2 cellular contexts compared by ENCODE assay signal in genomic region chr1:1239624-1240347, GRCh38.
A peak's percentile ranks its signal among the peaks of the same experiment; 100 is the strongest.
TF ChIP-seq lines count a peak whose summit lies in the region.

No MANE protein-coding gene starts in this region.

TF ChIP-seq in A549, 52 proteins besides CTCF, POLR2A, EP300 and RAD21:
- TF ChIP-seq PHF8 (IDR thresholded peaks at IDR 0.05; ENCODE audit: borderline replicate concordance, low read depth) (no peak), BHLHE40 (IDR thresholded peaks at IDR 0.05; ENCODE audit: low read depth, low read length) (no peak), BCL3 (IDR thresholded peaks at IDR 0.05) (no peak), PBX3 (IDR thresholded peaks at IDR 0.05) (no peak), NR3C1 (IDR thresholded peaks at IDR 0.05) (no peak), HES2 (IDR thresholded peaks at IDR 0.05) (no peak), CHD4 (IDR thresholded peaks at IDR 0.05; ENCODE audit: borderline replicate concordance) (no peak), HEYL (CRISPR knock-in tag; IDR thresholded peaks at IDR 0.05) (no peak), SMC3 (IDR thresholded peaks at IDR 0.05) (no peak), POLR2AphosphoS2 (conservative IDR thresholded peaks at IDR 0.05; ENCODE audit: low read length) (no peak), CEBPB (IDR thresholded peaks at IDR 0.05) (no peak), HOXB13 (CRISPR knock-in tag; IDR thresholded peaks at IDR 0.05; ENCODE audit: low read depth) (no peak), EHF (CRISPR knock-in tag; IDR thresholded peaks at IDR 0.05) (no peak), ELK1 (IDR thresholded peaks at IDR 0.05; ENCODE audit: low read depth, low read length) (no peak)

TF ChIP-seq in HepG2, 621 proteins besides CTCF, POLR2A, EP300 and RAD21 (continues in another document):
- TF ChIP-seq PAF1 (CRISPR knock-in tag; IDR thresholded peaks at IDR 0.05): no peak
- peak; percentile 78 for TF ChIP-seq ESRRA (CRISPR knock-in tag; IDR thresholded peaks at IDR 0.05; ENCODE audit: low read depth)
- TF ChIP-seq ZNF549 (CRISPR knock-in tag; IDR thresholded peaks at IDR 0.05): no peak
- TF ChIP-seq ZSCAN31 (CRISPR knock-in tag; IDR thresholded peaks at IDR 0.05; ENCODE audit: low read depth): peak; percentile 51; the same call in 1 of the 2 replicates
- peak; percentile 27; the same call in 1 of the 2 replicates for TF ChIP-seq BRD4 (CRISPR knock-in tag; IDR thresholded peaks at IDR 0.05)
- peak; percentile 10 for TF ChIP-seq U2AF1 (optimal IDR thresholded peaks at IDR 0.05; ENCODE audit: low read depth, low read length)
- TF ChIP-seq HIC2 (CRISPR knock-in tag; IDR thresholded peaks at IDR 0.05; ENCODE audit: low read depth): peak; percentile 94
- 0 out of 2 replicates have a peak, but pooled peaks have one; percentile 25 for TF ChIP-seq ZNF160 (CRISPR knock-in tag; IDR thresholded peaks at IDR 0.05)
- peak; percentile 86; the same call in 1 of the 2 replicates for TF ChIP-seq IRF9 (CRISPR knock-in tag; IDR thresholded peaks at IDR 0.05; ENCODE audit: borderline replicate concordance)
- TF ChIP-seq SP5 (CRISPR knock-in tag; IDR thresholded peaks at IDR 0.05; ENCODE audit: borderline replicate concordance, low read depth): peak; percentile 22; the same call in 1 of the 2 replicates
- TF ChIP-seq CREB1 (IDR thresholded peaks at IDR 0.05): no peak
- 0 out of 2 replicates have a peak, but pooled peaks have one; percentile 29 for TF ChIP-seq CREB1 (CRISPR knock-in tag; IDR thresholded peaks at IDR 0.05)
- TF ChIP-seq ZNF383 (CRISPR knock-in tag; IDR thresholded peaks at IDR 0.05; ENCODE audit: borderline replicate concordance): no peak
- peak; percentile 66 for TF ChIP-seq ZBTB38 (CRISPR knock-in tag; IDR thresholded peaks at IDR 0.05)
- peak; percentile 84 for TF ChIP-seq SPEN (CRISPR knock-in tag; IDR thresholded peaks at IDR 0.05; ENCODE audit: low read depth)
- no peak for TF ChIP-seq THAP11 (CRISPR knock-in tag; IDR thresholded peaks at IDR 0.05)
- TF ChIP-seq ZBTB7A (CRISPR knock-in tag; IDR thresholded peaks at IDR 0.05): peak; percentile 35; the same call in 1 of the 2 replicates
- peak; percentile 86; the same call in 1 of the 2 replicates for TF ChIP-seq ZNF790 (CRISPR knock-in tag; IDR thresholded peaks at IDR 0.05; ENCODE audit: borderline replicate concordance)
- TF ChIP-seq ARNTL (CRISPR knock-in tag; IDR thresholded peaks at IDR 0.05): peak; percentile 22; the same call in 1 of the 2 replicates
- TF ChIP-seq CHCHD3 (CRISPR knock-in tag; IDR thresholded peaks at IDR 0.05): peak; percentile 48; the same call in 1 of the 2 replicates
- TF ChIP-seq SMAD1 (CRISPR knock-in tag; IDR thresholded peaks at IDR 0.05; ENCODE audit: borderline replicate concordance, low read depth): peak; percentile 71; the same call in 1 of the 2 replicates
- peak; percentile 72; the same call in 1 of the 2 replicates for TF ChIP-seq ZFP91 (CRISPR knock-in tag; IDR thresholded peaks at IDR 0.05; ENCODE audit: borderline replicate concordance)
- no peak for TF ChIP-seq FOXO4 (CRISPR knock-in tag; conservative IDR thresholded peaks at IDR 0.05)
- peak; percentile 77; the same call in 1 of the 2 replicates for TF ChIP-seq RXRB (CRISPR knock-in tag; IDR thresholded peaks at IDR 0.05; ENCODE audit: borderline replicate concordance)
- TF ChIP-seq LRRFIP1 (CRISPR knock-in tag; conservative IDR thresholded peaks at IDR 0.05): no peak
- TF ChIP-seq HDAC1 (CRISPR knock-in tag; IDR thresholded peaks at IDR 0.05): peak; percentile 86
- TF ChIP-seq SAP130 (CRISPR knock-in tag; IDR thresholded peaks at IDR 0.05; ENCODE audit: low read depth): peak; percentile 85
- TF ChIP-seq ZNF597 (CRISPR knock-in tag; IDR thresholded peaks at IDR 0.05): no peak
- peak; percentile 46; the same call in 1 of the 2 replicates for TF ChIP-seq KDM5B (CRISPR knock-in tag; IDR thresholded peaks at IDR 0.05; ENCODE audit: borderline replicate concordance)
- peak; percentile 4; the same call in 1 of the 2 replicates for TF ChIP-seq HNF4G (IDR thresholded peaks at IDR 0.05; ENCODE audit: borderline replicate concordance, low read depth, low read length)
- no peak; the same call in 1 of the 2 replicates for TF ChIP-seq HNF4G (CRISPR knock-in tag; IDR thresholded peaks at IDR 0.05; ENCODE audit: borderline replicate concordance, low read depth)
- 0 out of 2 replicates have a peak, but pooled peaks have one; percentile 73 for TF ChIP-seq MTERF4 (CRISPR knock-in tag; IDR thresholded peaks at IDR 0.05)
- TF ChIP-seq MAZ (IDR thresholded peaks at IDR 0.05; ENCODE audit: borderline replicate concordance, low read depth, low read length): no peak
- peak; percentile 26; the same call in 1 of the 2 replicates for TF ChIP-seq MAZ (CRISPR knock-in tag; IDR thresholded peaks at IDR 0.05; ENCODE audit: low read depth)
- TF ChIP-seq E2F2 (CRISPR knock-in tag; IDR thresholded peaks at IDR 0.05; ENCODE audit: borderline replicate concordance): 0 out of 2 replicates have a peak, but pooled peaks have one; percentile 43
- TF ChIP-seq SALL1 (CRISPR knock-in tag; IDR thresholded peaks at IDR 0.05): peak; percentile 43; the same call in 1 of the 2 replicates
